ENCODE assay signal across 8 cellular contexts in genomic region chr11:36622431-36623136, GRCh38. TPM values are rescaled to one million over a fixed set of nuclear protein-coding genes. Genes with fewer than 3 reads are reported as not detected.
DNase-seq lines count a peak whose midpoint lies in the region; ATAC-seq and TF ChIP-seq lines count a peak whose summit lies in the region.

No MANE protein-coding gene starts in this region.

- no peaks in the 10 kb centered on the region for H3K4me1 ChIP-seq in liver (ENCODE audit: control insufficient read depth in 4 of 4, insufficient read depth in 4 of 4, low read length in 3 of 4)

- H3K27ac ChIP-seq in liver (ENCODE audit: low read depth in 1 of 2, low read length in 2 of 2), result no peak overlapping the region

- peak; percentile 67 for ATAC-seq in GM19438 (IDR thresholded peaks at IDR 0.05; ENCODE audit: low read depth, unreplicated experiment)
- no peak for ATAC-seq in HG02840 (IDR thresholded peaks at IDR 0.05; ENCODE audit: low FRiP score, unreplicated experiment)

- no peak overlapping the region for H3K9ac ChIP-seq in liver (ENCODE audit: low read depth in 1 of 2, low read length in 2 of 2)

- DNase-seq in COLO668 (lab: John Stamatoyannopoulos, UW; ENCODE audit: unreplicated experiment) (peak; percentile 7), amniotic epithelial cell (ENCODE audit: low read depth) (peak; percentile 31), HPDE6-E6E7 (ENCODE audit: extremely low spot score) (no peak)
- peak; percentile 86 for DNase-seq in Jurkat, Clone E6-1 (ENCODE audit: low read depth, low spot score)
- DNase-seq in stimulated activated naive CD4-positive, alpha-beta T cell treated with Interleukin-2 at 50 U/mL for 16 hours (lab: John Stamatoyannopoulos, UW), result no peak

- 85% methylated on average over 3 of the region's 3 CpGs for WGBS in liver

- H3K9me3 ChIP-seq in liver (ENCODE audit: control insufficient read depth in 4 of 4, low read length in 3 of 4), result no peaks in the 10 kb centered on the region

- H3K4me3 ChIP-seq in Jurkat, Clone E6-1 (ENCODE audit: low read length), result no peak overlapping the region
- H3K4me3 ChIP-seq in liver (ENCODE audit: low read depth in 1 of 3, low read length in 3 of 3), result no peak overlapping the region

- no peaks in the 10 kb centered on the region for H3K36me3 ChIP-seq in liver (ENCODE audit: control insufficient read depth in 4 of 4, insufficient read depth in 3 of 4, low read depth in 1 of 4, low read length in 3 of 4)

- no peaks in the 10 kb centered on the region for H3K27me3 ChIP-seq in liver (ENCODE audit: control insufficient read depth in 4 of 4, insufficient read depth in 4 of 4, low read length in 3 of 4)

- peak; percentile 66 to 70 for TF ChIP-seq RAD21 in liver (IDR thresholded peaks at IDR 0.05)

- peak; percentile 40 for TF ChIP-seq CTCF in liver (IDR thresholded peaks at IDR 0.05; ENCODE audit: low read depth, low read length, missing input control)

TF ChIP-seq in liver, 16 proteins besides CTCF, POLR2A, EP300 and RAD21:
- TF ChIP-seq HNF4A (conservative IDR thresholded peaks at IDR 0.05), result no peak
- TF ChIP-seq ATF3 (IDR thresholded peaks at IDR 0.05), result no peak
- no peak for TF ChIP-seq MAX (IDR thresholded peaks at IDR 0.05)
- no peak for TF ChIP-seq REST (IDR thresholded peaks at IDR 0.05)
- TF ChIP-seq HNF4G (IDR thresholded peaks at IDR 0.05), result no peak
- no peak for TF ChIP-seq SP1 (IDR thresholded peaks at IDR 0.05)
TF ChIP-seq in liver: peak in this region for 0.

RNA-seq across cellular contexts. Expression of gene RAG2, which starts 24.5 kb away (rescaled TPM):
- not detected for polyA plus RNA-seq in Jurkat, Clone E6-1 (2012; ENCODE audit: insufficient read depth, insufficient read length)
- total RNA-seq in liver, result 1 to 10 TPM in 1 of 2 donors, not detected in 1; 2.0 TPM
- not detected for polyA plus RNA-seq in liver

RNA-seq across cellular contexts. Expression of gene IFTAP, which starts 28.3 kb away (rescaled TPM):
- not detected for polyA plus RNA-seq in Jurkat, Clone E6-1 (2012; ENCODE audit: insufficient read depth, insufficient read length)
- 1 to 10 TPM; 9.5 TPM for total RNA-seq in liver
- polyA plus RNA-seq in liver, result 10 to 100 TPM in 1 of 2 donors, 1 to 10 TPM in 1; 9.8 to 10.2 TPM

RNA-seq across cellular contexts. Expression of gene RAG1, which starts 54.8 kb away (rescaled TPM):
- polyA plus RNA-seq in Jurkat, Clone E6-1 (2012; ENCODE audit: insufficient read depth, insufficient read length), result 0.17 TPM
- total RNA-seq in liver, result 1 to 10 TPM; 1.0 to 4.3 TPM
- polyA plus RNA-seq in liver, result under 1 TPM; 0.43 to 0.85 TPM

Comparison
In these comparisons a context has a peak if more than half of its experiments do, and no peak if none do; other contexts are left out.
1. DNase-seq: peak in COLO668 (single experiment), Jurkat, Clone E6-1 (single experiment) and amniotic epithelial cell (single experiment); none in stimulated activated naive CD4-positive, alpha-beta T cell treated with Interleukin-2 at 50 U/mL for 16 hours (single experiment) and HPDE6-E6E7 (single experiment).